Comparison of ENCODE assay signal across 1 cellular context in genomic region chr12:131102493-131102931, GRCh38.
TF ChIP-seq lines count a peak whose summit lies in the region.

No MANE protein-coding gene starts in this region.

TF ChIP-seq in WTC11, 78 proteins besides CTCF, POLR2A, EP300 and RAD21 (continued from another document):
- TF ChIP-seq ZNF532 (CRISPR knock-in tag; IDR thresholded peaks at IDR 0.05; ENCODE audit: borderline replicate concordance) (no peak), ARID4B (CRISPR knock-in tag; IDR thresholded peaks at IDR 0.05; ENCODE audit: borderline replicate concordance) (no peak), ZNF138 (CRISPR knock-in tag; conservative IDR thresholded peaks at IDR 0.05) (no peak), MXD4 (CRISPR knock-in tag; IDR thresholded peaks at IDR 0.05; ENCODE audit: borderline replicate concordance) (no peak), RELA (CRISPR knock-in tag; IDR thresholded peaks at IDR 0.05; ENCODE audit: borderline replicate concordance) (no peak), ZNF219 (CRISPR knock-in tag; IDR thresholded peaks at IDR 0.05; ENCODE audit: borderline replicate concordance) (no peak), SP1 (CRISPR knock-in tag; conservative IDR thresholded peaks at IDR 0.05) (no peak)
